29 cellular contexts compared by ENCODE assay signal in genomic region chr1:166827426-166827825, GRCh38.
"Had no signal": no experiment of that assay in that cellular context is flagged by ENCODE, and none has a peak within 500 bp of the region (broad histone marks: within the 10 kb centered on the region; RNA-seq: fewer than 3 reads in every experiment).

No MANE protein-coding gene starts in this region.

- H3K36me3 ChIP-seq: neutrophil, pancreas, right lobe of liver, sigmoid colon, spleen, suprapubic skin, tibial artery, transverse colon, upper lobe of left lung, vagina had no signal

- DNase-seq: naive thymus-derived CD8-positive, alpha-beta T cell; nephron progenitor cell; nucleus accumbens; pancreas; psoas muscle; right cardiac atrium; right lobe of liver; sigmoid colon; small intestine; spleen; stimulated activated CD4-positive, alpha-beta T cell treated with anti-CD3 and anti-CD28 coated beads, Interleukin-12 subunit alpha, Interleukin-12 subunit beta, amount 100 ng/mL, for 4 hours; stimulated activated CD4-positive, alpha-beta T cell treated with anti-CD3 and anti-CD28 coated beads, Interleukin-1b, Interleukin-23, amount 100 ng/mL, for 48 hours; stimulated activated CD4-positive, alpha-beta T cell treated with anti-CD3 and anti-CD28 coated beads, Interleukin-4, amount 100 ng/mL, for 1 hour; stimulated activated CD4-positive, alpha-beta T cell treated with anti-CD3 and anti-CD28 coated beads, Interleukin-4, amount 100 ng/mL, for 4 hours; stimulated activated CD8-positive, alpha-beta memory T cell treated with anti-CD3 and anti-CD28 coated beads, Interleukin-4, amount 100 ng/mL, for 48 hours; stimulated activated naive CD4-positive, alpha-beta T cell; stimulated activated naive CD8-positive, alpha-beta T cell treated with anti-CD3 and anti-CD28 coated beads, Interleukin-15, amount 100 ng/mL, for 72 hours; stimulated activated naive CD8-positive, alpha-beta T cell treated with anti-CD3 and anti-CD28 coated beads, Interleukin-15, Interleukin-2, amounts not matched to agents 100 U/mL and 50 U/mL, for 24 hours; substantia nigra; testis; tibial artery; transverse colon; upper lobe of left lung had no signal

- H3K27me3 ChIP-seq: neutrophil, right lobe of liver, sigmoid colon, testis, tibial artery, transverse colon, upper lobe of left lung, vagina had no signal

- FAIRE-seq: pancreas, small intestine, urothelium cell line had no signal

- H3K27ac ChIP-seq: neutrophil, pancreas, psoas muscle, right lobe of liver, sigmoid colon, spleen, suprapubic skin, testis, tibial artery, transverse colon, upper lobe of left lung, vagina had no signal

- H3K4me3 ChIP-seq: pancreas, psoas muscle, right lobe of liver, sigmoid colon, spleen, suprapubic skin, testis, tibial artery, transverse colon, upper lobe of left lung, vagina had no signal

- H3K9me3 ChIP-seq: neutrophil, pancreas, right lobe of liver, testis had no signal

- H3K4me1 ChIP-seq: pancreas, psoas muscle, right lobe of liver, sigmoid colon, spleen, suprapubic skin, testis, tibial artery, transverse colon, upper lobe of left lung, vagina had no signal

- ATAC-seq: naive thymus-derived CD8-positive, alpha-beta T cell; natural killer cell treated with Interleukin-12 subunit alpha and Interleukin-12 subunit beta and Interleukin-15 and Interleukin-18, amount 100 ng/mL, for 72 hours; pancreas; psoas muscle; right cardiac atrium; right lobe of liver; stimulated activated memory B cell treated with anti-CD40 and anti-IgM and Interleukin-4, amounts not matched to agents 10 μg/mL and 1 μg/mL and 100 μg/mL, for 72 hours; stimulated activated naive CD8-positive, alpha-beta T cell treated with anti-CD3 and anti-CD28 coated beads, Interleukin-15, amount 100 ng/mL, for 72 hours; stimulated activated naive CD8-positive, alpha-beta T cell treated with anti-CD3 and anti-CD28 coated beads, Interleukin-15, Interleukin-2, amounts not matched to agents 100 U/mL and 50 U/mL, for 24 hours had no signal
